ENCODE assay signal across 1 cellular context in the genomic region with DNA sequence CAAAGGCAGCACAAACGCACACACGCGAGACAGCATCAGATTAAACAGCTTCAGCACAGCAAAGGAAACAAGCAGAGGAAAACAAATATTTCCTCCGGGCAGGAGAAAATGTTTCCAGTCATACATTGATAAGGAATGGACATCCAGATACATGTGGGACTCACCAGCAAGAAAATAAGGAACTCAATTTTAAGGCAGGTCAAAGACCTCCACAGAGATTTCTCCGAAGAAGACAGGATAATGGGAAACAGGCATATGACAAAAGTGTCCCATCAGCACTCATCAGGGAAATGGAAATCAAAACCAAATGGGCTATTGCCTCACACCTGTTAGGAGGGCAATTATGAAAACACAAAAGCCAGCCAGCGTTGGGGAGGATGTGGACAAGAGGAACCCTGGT.
TF ChIP-seq lines count a peak whose summit lies in the region.

No MANE protein-coding gene starts in this region.

TF ChIP-seq in HepG2, 621 proteins besides CTCF, POLR2A, EP300 and RAD21:
- TF ChIP-seq, protein P1, sequence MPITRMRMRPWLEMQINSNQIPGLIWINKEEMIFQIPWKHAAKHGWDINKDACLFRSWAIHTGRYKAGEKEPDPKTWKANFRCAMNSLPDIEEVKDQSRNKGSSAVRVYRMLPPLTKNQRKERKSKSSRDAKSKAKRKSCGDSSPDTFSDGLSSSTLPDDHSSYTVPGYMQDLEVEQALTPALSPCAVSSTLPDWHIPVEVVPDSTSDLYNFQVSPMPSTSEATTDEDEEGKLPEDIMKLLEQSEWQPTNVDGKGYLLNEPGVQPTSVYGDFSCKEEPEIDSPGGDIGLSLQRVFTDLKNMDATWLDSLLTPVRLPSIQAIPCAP (CRISPR knock-in tag; IDR thresholded peaks at IDR 0.05; ENCODE audit: low read depth), result no peak
- TF ChIP-seq MAFK (conservative IDR thresholded peaks at IDR 0.05 in 1 of 2, IDR thresholded peaks at IDR 0.05 in 1 of 2; ENCODE audit: low read length in 2 of 2), result peak; percentile 9 to 34; a peak in 1 of 4 replicates
TF ChIP-seq in HepG2: peak in this region for 1.
